ENCODE assay signal across 1 cellular context in genomic region chr2:55009277-55010055, GRCh38.
TF ChIP-seq lines count a peak whose summit lies in the region.

No MANE protein-coding gene starts in this region.

TF ChIP-seq in HepG2, 621 proteins besides CTCF, POLR2A, EP300 and RAD21 (continued from another document):
- no peak for TF ChIP-seq THAP7 (CRISPR knock-in tag; IDR thresholded peaks at IDR 0.05)
- TF ChIP-seq ZNF234 (CRISPR knock-in tag; conservative IDR thresholded peaks at IDR 0.05), result no peak
- TF ChIP-seq RAD51 (IDR thresholded peaks at IDR 0.05; ENCODE audit: borderline replicate concordance), result no peak
- TF ChIP-seq ZBTB34 (CRISPR knock-in tag; IDR thresholded peaks at IDR 0.05), result no peak
- no peak for TF ChIP-seq ZBTB14 (CRISPR knock-in tag; IDR thresholded peaks at IDR 0.05)
- no peak for TF ChIP-seq HOXA3 (CRISPR knock-in tag; IDR thresholded peaks at IDR 0.05)
- TF ChIP-seq ZKSCAN8 (CRISPR knock-in tag; IDR thresholded peaks at IDR 0.05; ENCODE audit: borderline replicate concordance), result no peak
- no peak for TF ChIP-seq ZNF597 (CRISPR knock-in tag; IDR thresholded peaks at IDR 0.05)
- TF ChIP-seq ZNF574 (CRISPR knock-in tag; IDR thresholded peaks at IDR 0.05), result no peak
- no peak for TF ChIP-seq ZSCAN21 (CRISPR knock-in tag; IDR thresholded peaks at IDR 0.05; ENCODE audit: borderline replicate concordance)
- TF ChIP-seq ZNF615 (CRISPR knock-in tag; IDR thresholded peaks at IDR 0.05; ENCODE audit: borderline replicate concordance), result no peak
- no peak for TF ChIP-seq ZNF318 (CRISPR knock-in tag; IDR thresholded peaks at IDR 0.05)
- TF ChIP-seq CEBPZ (IDR thresholded peaks at IDR 0.05; ENCODE audit: low read length), result no peak
- TF ChIP-seq ZNF263 (CRISPR knock-in tag; IDR thresholded peaks at IDR 0.05), result no peak
- no peak for TF ChIP-seq ZNF749 (CRISPR knock-in tag; IDR thresholded peaks at IDR 0.05; ENCODE audit: borderline replicate concordance)
- no peak for TF ChIP-seq HINFP (CRISPR knock-in tag; IDR thresholded peaks at IDR 0.05; ENCODE audit: low read depth)
- TF ChIP-seq ZNF558 (CRISPR knock-in tag; IDR thresholded peaks at IDR 0.05; ENCODE audit: borderline replicate concordance), result no peak
- no peak for TF ChIP-seq RFXANK (CRISPR knock-in tag; IDR thresholded peaks at IDR 0.05)
